Comparison of ENCODE assay signal across 8 cellular contexts in the genomic region with DNA sequence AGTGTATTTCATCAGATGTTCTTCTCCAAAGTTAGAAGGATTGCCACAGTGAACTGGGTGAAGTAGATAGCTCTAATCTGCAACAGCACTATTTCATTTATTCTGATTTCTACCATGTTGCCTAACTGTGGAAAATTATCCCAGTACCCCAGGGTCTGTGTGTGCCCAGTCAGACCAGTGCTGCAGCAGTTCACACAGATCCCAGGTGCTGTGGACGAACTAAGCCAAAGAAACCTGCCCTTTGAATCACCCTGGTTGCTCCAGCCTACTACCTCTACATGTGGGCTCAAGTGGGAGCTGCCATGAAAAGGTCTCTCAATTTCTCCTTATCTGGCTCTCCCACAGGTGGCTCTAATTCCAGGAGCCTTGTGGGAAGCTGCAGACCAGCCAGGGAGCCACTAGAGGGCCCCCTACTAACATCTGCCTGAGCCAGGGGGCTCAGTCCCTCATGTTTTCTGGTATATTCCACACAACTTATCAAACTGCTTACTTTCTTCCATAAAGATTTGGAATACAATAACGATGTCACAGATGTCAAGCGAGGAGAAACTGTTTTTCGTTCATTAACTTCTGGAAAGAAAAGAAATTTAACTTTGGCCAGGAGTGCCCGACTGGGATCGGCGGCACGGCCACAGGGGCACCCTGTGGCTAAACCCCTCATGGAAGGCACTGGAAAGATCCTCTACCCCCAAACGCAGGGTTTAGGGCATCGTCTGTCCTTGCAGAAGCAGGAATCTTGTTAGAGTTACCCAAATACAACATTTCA. TPM values are rescaled to one million over a fixed set of nuclear protein-coding genes. Genes with fewer than 3 reads are reported as not detected.
A peak's percentile ranks its signal among the peaks of the same experiment; 100 is the strongest.
DNase-seq lines count a peak whose midpoint lies in the region; ATAC-seq and TF ChIP-seq lines count a peak whose summit lies in the region.

No MANE protein-coding gene starts in this region.

- DNase-seq in DMS153 (lab: John Stamatoyannopoulos, UW), result peak; percentile 8
- no peak for DNase-seq in DMS153 treated with DMSO at 0.1 percent for 48 hours (lab: John Stamatoyannopoulos, UW; ENCODE audit: unreplicated experiment)
- DNase-seq in HK-2 (ENCODE audit: unreplicated experiment), result peak; percentile 22
- peak in 1 of 2 experiments; percentile 41 for DNase-seq in PC-9
- peak; percentile 41 for DNase-seq in activated naive CD8-positive, alpha-beta T cell treated with anti-CD3 and anti-CD28 coated beads, Interleukin-2, amount 50 U/mL, for 24 hours
- DNase-seq in hepatic stellate cell (ENCODE audit: low spot score), result peak; percentile 12
- peak; percentile 16 for DNase-seq in stimulated activated CD4-positive, alpha-beta T cell treated with anti-CD3 and anti-CD28 coated beads, Interleukin-12 subunit alpha, Interleukin-12 subunit beta, amount 100 ng/mL, for 4 hours

- H3K27ac Mint-ChIP-seq in activated naive CD8-positive, alpha-beta T cell treated with anti-CD3 and anti-CD28 coated beads, Interleukin-2, amount 50 U/mL, for 24 hours, result peak overlapping the region; percentile 32

- no peaks in the 10 kb centered on the region for H3K9me2 ChIP-seq in PC-9 (ENCODE audit: insufficient read depth)

- no peaks in the 10 kb centered on the region for H3F3A ChIP-seq in PC-9 (ENCODE audit: insufficient read depth, low read depth)

- CTCF ChIA-PET in PC-9 (lab: Charles Lee), result no interaction called here

- no peak for ATAC-seq in activated naive CD8-positive, alpha-beta T cell treated with anti-CD3 and anti-CD28 coated beads, Interleukin-2, amount 50 U/mL, for 24 hours
- no peak for ATAC-seq in HG02973 (IDR thresholded peaks at IDR 0.05; ENCODE audit: unreplicated experiment)

- no peaks in the 10 kb centered on the region for H3K9me3 ChIP-seq in PC-9 (ENCODE audit: insufficient read depth, low read depth)

- H3K4me3 Mint-ChIP-seq in activated naive CD8-positive, alpha-beta T cell treated with anti-CD3 and anti-CD28 coated beads, Interleukin-2, amount 50 U/mL, for 24 hours, result no peak overlapping the region

- no TSS peak for BruUV-seq in PC-9 (replicated peaks; lab: Mats Ljungman, UMichigan)

- H3K9me3 Mint-ChIP-seq in activated naive CD8-positive, alpha-beta T cell treated with anti-CD3 and anti-CD28 coated beads, Interleukin-2, amount 50 U/mL, for 24 hours, result no peaks in the 10 kb centered on the region

- peaks cover 5% of the 10 kb centered on the region; the same call in 1 of the 2 replicates for H3K27me3 ChIP-seq in PC-9 (ENCODE audit: insufficient read depth, low read depth)

- H3K27ac ChIP-seq in PC-9, result no peak overlapping the region

- no peaks in the 10 kb centered on the region for H3K36me3 Mint-ChIP-seq in activated naive CD8-positive, alpha-beta T cell treated with anti-CD3 and anti-CD28 coated beads, Interleukin-2, amount 50 U/mL, for 24 hours (ENCODE audit: low read depth)

- H3K36me3 ChIP-seq in PC-9 (ENCODE audit: low read depth), result no peaks in the 10 kb centered on the region

- no peaks in the 10 kb centered on the region for H4K20me1 ChIP-seq in PC-9 (ENCODE audit: insufficient read depth)

- no peak overlapping the region for H2AFZ ChIP-seq in PC-9

- peaks cover 52% of the 10 kb centered on the region for H3K4me1 Mint-ChIP-seq in activated naive CD8-positive, alpha-beta T cell treated with anti-CD3 and anti-CD28 coated beads, Interleukin-2, amount 50 U/mL, for 24 hours

- peak; percentile 72 for TF ChIP-seq CTCF in PC-9 (conservative IDR thresholded peaks at IDR 0.05)

- H3K79me2 ChIP-seq in PC-9 (ENCODE audit: low read depth), result no peaks in the 10 kb centered on the region

- intact Hi-C loops in PC-9 (cut with micrococcal nuclease; ENCODE audit: unreplicated experiment), result loop anchor here (5.0 kb wide), 1 partner anchor 1060 kb away; no protein-coding TSS in a partner anchor

- POLR2A ChIA-PET in PC-9 (lab: Charles Lee; ENCODE audit: unreplicated experiment), result no interaction called here

- no peak overlapping the region for H3K4me2 ChIP-seq in PC-9

- peaks cover 8% of the 10 kb centered on the region for H3K27me3 Mint-ChIP-seq in activated naive CD8-positive, alpha-beta T cell treated with anti-CD3 and anti-CD28 coated beads, Interleukin-2, amount 50 U/mL, for 24 hours

- no peak overlapping the region for H3K4me3 ChIP-seq in PC-9

- no peaks in the 10 kb centered on the region for H3K4me1 ChIP-seq in PC-9 (replicated peaks; ENCODE audit: insufficient read depth)

RNA-seq across cellular contexts. Expression of gene LY86, which starts 31.6 kb away (rescaled TPM):
- total RNA-seq in PC-9 (2021), result not detected in 2 replicates
